ENCODE assay signal across 2 cellular contexts in genomic region chr7:47947355-47947749, GRCh38.
TF ChIP-seq lines count a peak whose summit lies in the region.

No MANE protein-coding gene starts in this region.

TF ChIP-seq in IMR-90, 13 proteins besides CTCF, POLR2A, EP300 and RAD21:
- no peak for TF ChIP-seq BHLHE40 (IDR thresholded peaks at IDR 0.05; ENCODE audit: low read depth, low read length)

TF ChIP-seq in endothelial cell of umbilical vein, 7 proteins besides CTCF, POLR2A, EP300 and RAD21:
- TF ChIP-seq JUN (IDR thresholded peaks at IDR 0.05; ENCODE audit: borderline replicate concordance, insufficient read depth, insufficient read length, low read depth) (no peak), GATA2 (IDR thresholded peaks at IDR 0.05; ENCODE audit: insufficient read depth, insufficient read length, low read depth, low read length) (no peak), EZH2 (IDR thresholded peaks at IDR 0.05; ENCODE audit: borderline replicate concordance, low read depth, low read length, severe bottlenecking) (no peak), FOS (IDR thresholded peaks at IDR 0.05; ENCODE audit: borderline replicate concordance, insufficient read depth, low read length) (no peak), MYC (IDR thresholded peaks at IDR 0.05; ENCODE audit: low read depth, low read length) (no peak), POLR2AphosphoS5 (IDR thresholded peaks at IDR 0.05; ENCODE audit: insufficient read depth, low read depth, low read length) (no peak)
- TF ChIP-seq, protein P1, sequence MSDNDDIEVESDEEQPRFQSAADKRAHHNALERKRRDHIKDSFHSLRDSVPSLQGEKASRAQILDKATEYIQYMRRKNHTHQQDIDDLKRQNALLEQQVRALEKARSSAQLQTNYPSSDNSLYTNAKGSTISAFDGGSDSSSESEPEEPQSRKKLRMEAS (IDR thresholded peaks at IDR 0.05; ENCODE audit: insufficient read depth, insufficient read length), result no peak
